In genomic region chr4:18390655-18391369, GRCh38 we compare ENCODE assay signal across 23 cellular contexts.
DNase-seq lines count a peak whose midpoint lies in the region; ATAC-seq, FAIRE-seq and TF ChIP-seq lines count a peak whose summit lies in the region.
"Had no signal": no experiment of that assay in that cellular context is flagged by ENCODE, and none has a peak within 500 bp of the region (broad histone marks: within the 10 kb centered on the region; RNA-seq: fewer than 3 reads in every experiment).

No MANE protein-coding gene starts in this region.

- TF ChIP-seq EP300 in GM12878 (IDR thresholded peaks at IDR 0.05; ENCODE audit: borderline replicate concordance in 1 of 2, control insufficient read depth in 1 of 2, low read depth in 2 of 2, low read length in 2 of 2) = no peak

- H3K9ac ChIP-seq in GM12878 (ENCODE audit: control insufficient read depth, insufficient read depth, low read length) = no peak overlapping the region

- no peaks in the 10 kb centered on the region for H3K27me3 ChIP-seq in GM12878 (replicated peaks in 1 of 2; ENCODE audit: control insufficient read depth in 2 of 2, insufficient read depth in 2 of 2, low read length in 1 of 2)
- H3K27me3 ChIP-seq: brain microvascular endothelial cell, heart right ventricle, sigmoid colon had no signal

- H3K27ac ChIP-seq in GM12878 (ENCODE audit: control insufficient read depth, insufficient read depth) = no peak overlapping the region
- H3K27ac ChIP-seq: brain microvascular endothelial cell, dorsolateral prefrontal cortex, heart right ventricle, sigmoid colon had no signal

- CTCF ChIA-PET in GM12878 (lab: Yijun Ruan, JAX) = no interaction called here

- no peaks in the 10 kb centered on the region for H3K36me3 ChIP-seq in GM12878 (ENCODE audit: control insufficient read depth in 2 of 2, insufficient read depth in 2 of 2, low read length in 1 of 2)
- H3K36me3 ChIP-seq: brain microvascular endothelial cell, heart right ventricle, sigmoid colon had no signal

- no peaks in the 10 kb centered on the region for H3K9me3 Mint-ChIP-seq in activated naive CD8-positive, alpha-beta T cell treated with anti-CD3 and anti-CD28 coated beads, Interleukin-2, amount 50 U/mL, for 24 hours
- H3K9me3 Mint-ChIP-seq: activated naive CD4-positive, alpha-beta T cell treated with anti-CD3 and anti-CD28 coated beads, Interleukin-2, amount 10 ng/mL, durations not matched to agents 7 days and 5 days had no signal

- SMC1A ChIA-PET in GM12878 (lab: Charles Lee; ENCODE audit: uncharacterized antibody, unreplicated experiment) = no interaction called here

- TF ChIP-seq CTCF in AG10803 (conservative IDR thresholded peaks at IDR 0.05; ENCODE audit: low read length) = no peak
- TF ChIP-seq CTCF in GM12878 (IDR thresholded peaks at IDR 0.05 in 2 of 3, conservative IDR thresholded peaks at IDR 0.05 in 1 of 3; ENCODE audit: control insufficient read depth in 2 of 3, extremely low read depth in 1 of 3, insufficient read depth in 1 of 3, low read depth in 3 of 3, low read length in 3 of 3) = no peak

- H3K4me1 Mint-ChIP-seq in activated naive CD8-positive, alpha-beta T cell treated with anti-CD3 and anti-CD28 coated beads, Interleukin-2, amount 50 U/mL, for 24 hours = no peaks in the 10 kb centered on the region
- H3K4me1 Mint-ChIP-seq: activated naive CD4-positive, alpha-beta T cell treated with anti-CD3 and anti-CD28 coated beads, Interleukin-2, amount 10 ng/mL, durations not matched to agents 7 days and 5 days; CD8-positive, alpha-beta memory T cell had no signal

- intact Hi-C loops in GM12878 (cut with micrococcal nuclease; ENCODE audit: unreplicated experiment) = no loop called here

- POLR2A ChIA-PET in GM12878 (lab: Charles Lee) = no interaction called here

- in situ Hi-C loops in GM12878 (cut with MboI) = no loop called here

- no peak overlapping the region for H3K4me3 ChIP-seq in AG10803 (ENCODE audit: low read length)
- H3K4me3 ChIP-seq in GM12878 = no peak overlapping the region
- H3K4me3 ChIP-seq: dorsolateral prefrontal cortex, heart right ventricle, K562, sigmoid colon had no signal

- WGBS in GM12878 (ENCODE audit: insufficient coverage, insufficient replicate concordance, low lambda C conversion rate, missing lambda C conversion rate) = 1% methylated on average over 5 of the region's 5 CpGs

- H3K36me3 Mint-ChIP-seq in activated naive CD8-positive, alpha-beta T cell treated with anti-CD3 and anti-CD28 coated beads, Interleukin-2, amount 50 U/mL, for 24 hours (ENCODE audit: low read depth) = no peaks in the 10 kb centered on the region
- H3K36me3 Mint-ChIP-seq: activated naive CD4-positive, alpha-beta T cell treated with anti-CD3 and anti-CD28 coated beads, Interleukin-2, amount 10 ng/mL, durations not matched to agents 7 days and 5 days; CD8-positive, alpha-beta memory T cell had no signal

- H3K4me1 ChIP-seq in GM12878 (ENCODE audit: control insufficient read depth, insufficient read depth, low read length) = no peaks in the 10 kb centered on the region
- H3K4me1 ChIP-seq: heart right ventricle, sigmoid colon had no signal

- ATAC-seq in GM12878 (peak; percentile 34; the same call in 2 of the 3 replicates), GM18519 (IDR thresholded peaks at IDR 0.05; ENCODE audit: low FRiP score, unreplicated experiment) (no peak)
- ATAC-seq in activated naive CD8-positive, alpha-beta T cell treated with anti-CD3 and anti-CD28 coated beads, Interleukin-2, amount 50 U/mL, for 24 hours = no peak
- ATAC-seq: heart right ventricle, K562, SK-N-SH treated with all-trans-retinoic acid at 6 μM for 48 hours had no signal

- no peaks in the 10 kb centered on the region for H4K20me1 ChIP-seq in GM12878 (ENCODE audit: control insufficient read depth, insufficient read depth)

- TF ChIP-seq POLR2A in GM12878 (IDR thresholded peaks at IDR 0.05; ENCODE audit: low read depth, low read length) = no peak

- BruUV-seq in GM12878 (replicated peaks; lab: Mats Ljungman, UMichigan) = no TSS peak

- no peaks in the 10 kb centered on the region for H3K79me2 ChIP-seq in GM12878 (ENCODE audit: control insufficient read depth, insufficient read depth, low read length)

- TF ChIP-seq RAD21 in GM12878 (IDR thresholded peaks at IDR 0.05; ENCODE audit: insufficient read depth, low read depth, low read length) = no peak

- no peak for FAIRE-seq in GM12878 (lab: Jason Lieb, UNC)
- FAIRE-seq: GM12891, H1, K562, TTC549 had no signal

- H3K4me3 Mint-ChIP-seq in activated naive CD8-positive, alpha-beta T cell treated with anti-CD3 and anti-CD28 coated beads, Interleukin-2, amount 50 U/mL, for 24 hours = no peak overlapping the region
- H3K4me3 Mint-ChIP-seq: activated naive CD4-positive, alpha-beta T cell treated with anti-CD3 and anti-CD28 coated beads, Interleukin-2, amount 10 ng/mL, durations not matched to agents 7 days and 5 days; CD8-positive, alpha-beta memory T cell had no signal

- H3K27ac Mint-ChIP-seq in activated naive CD8-positive, alpha-beta T cell treated with anti-CD3 and anti-CD28 coated beads, Interleukin-2, amount 50 U/mL, for 24 hours = no peak overlapping the region
- H3K27ac Mint-ChIP-seq: activated naive CD4-positive, alpha-beta T cell treated with anti-CD3 and anti-CD28 coated beads, Interleukin-2, amount 10 ng/mL, durations not matched to agents 7 days and 5 days; CD8-positive, alpha-beta memory T cell had no signal

- H3K9me3 ChIP-seq in GM12878 (replicated peaks; ENCODE audit: control insufficient read depth, insufficient read depth, low read length) = no peaks in the 10 kb centered on the region
- H3K9me3 ChIP-seq: heart right ventricle, sigmoid colon had no signal

- no peaks in the 10 kb centered on the region for H3K27me3 Mint-ChIP-seq in activated naive CD8-positive, alpha-beta T cell treated with anti-CD3 and anti-CD28 coated beads, Interleukin-2, amount 50 U/mL, for 24 hours
- H3K27me3 Mint-ChIP-seq: activated naive CD4-positive, alpha-beta T cell treated with anti-CD3 and anti-CD28 coated beads, Interleukin-2, amount 10 ng/mL, durations not matched to agents 7 days and 5 days had no signal

- RAD21 ChIA-PET in GM12878 (lab: Charles Lee; ENCODE audit: unreplicated experiment) = no interaction called here

- DNase-seq in AG10803 (ENCODE audit: low read depth) (peak; percentile 3), LoVo (ENCODE audit: low spot score) (peak; percentile 16), GM12878 (ENCODE audit: low read depth, low spot score) (no peak), islet precursor cell (peak; percentile 59), dedifferentiated amniotic fluid mesenchymal stem cell (ENCODE audit: extremely low spot score) (no peak), COR-L47 (lab: John Stamatoyannopoulos, UW) (no peak)
- DNase-seq in activated naive CD8-positive, alpha-beta T cell treated with anti-CD3 and anti-CD28 coated beads, Interleukin-2, amount 50 U/mL, for 24 hours = no peak
- DNase-seq: activated CD4-positive, alpha-beta T cell treated with anti-CD3 and anti-CD28 coated beads, Interleukin-2, amount 50 U/mL, for 4 hours; activated naive CD4-positive, alpha-beta T cell treated with anti-CD3 and anti-CD28 coated beads, Interleukin-2, amount 10 ng/mL, durations not matched to agents 7 days and 5 days; activated T-cell treated with anti-CD3 and anti-CD28 coated beads for 4 hours; brain microvascular endothelial cell; CD8-positive, alpha-beta memory T cell; dorsolateral prefrontal cortex; heart right ventricle; NCI-H1092 treated with DMSO at 0.1 percent for 48 hours; sigmoid colon; stimulated activated CD4-positive, alpha-beta T cell treated with anti-CD3 and anti-CD28 coated beads, Interleukin-1b, Interleukin-23, amount 100 ng/mL, for 48 hours had no signal

- no peak overlapping the region for H2AFZ ChIP-seq in GM12878 (ENCODE audit: control insufficient read depth, low read depth, low read length)

- no peak overlapping the region for H3K4me2 ChIP-seq in GM12878 (ENCODE audit: control insufficient read depth, insufficient read depth)

TF ChIP-seq in GM12878, 131 proteins besides CTCF, POLR2A, EP300 and RAD21 (continues in another document):
- TF ChIP-seq CEBPB (IDR thresholded peaks at IDR 0.05; ENCODE audit: borderline replicate concordance in 1 of 2, low read depth in 2 of 2, low read length in 2 of 2) (no peak), ZNF622 (IDR thresholded peaks at IDR 0.05) (no peak), TCF7 (IDR thresholded peaks at IDR 0.05; ENCODE audit: borderline replicate concordance) (no peak), LARP7 (IDR thresholded peaks at IDR 0.05) (no peak), ZBTB4 (CRISPR knock-in tag; IDR thresholded peaks at IDR 0.05) (no peak), ASH2L (IDR thresholded peaks at IDR 0.05; ENCODE audit: borderline replicate concordance, low read depth) (no peak), HDAC6 (IDR thresholded peaks at IDR 0.05; ENCODE audit: unreplicated experiment) (no peak), WRNIP1 (IDR thresholded peaks at IDR 0.05; ENCODE audit: borderline replicate concordance, low read depth, low read length) (no peak), HDAC2 (IDR thresholded peaks at IDR 0.05) (no peak)

Comparison
In these comparisons a context has a peak if more than half of its experiments do, and no peak if none do; other contexts are left out.
1. DNase-seq: peak in AG10803 (single experiment), LoVo (single experiment) and islet precursor cell (single experiment); none in GM12878 (single experiment), dedifferentiated amniotic fluid mesenchymal stem cell (single experiment), activated naive CD8-positive, alpha-beta T cell treated with anti-CD3 and anti-CD28 coated beads, Interleukin-2, amount 50 U/mL, for 24 hours (single experiment) and COR-L47 (single experiment).